Comparison of ENCODE assay signal across 1 cellular context in genomic region chr1:156922986-156923564, GRCh38.
TF ChIP-seq lines count a peak whose summit lies in the region.

No MANE protein-coding gene starts in this region.

TF ChIP-seq in WTC11, 78 proteins besides CTCF, POLR2A, EP300 and RAD21 (continued from another document):
- TF ChIP-seq USF1 (CRISPR knock-in tag; IDR thresholded peaks at IDR 0.05) = no peak
- TF ChIP-seq PREB (CRISPR knock-in tag; IDR thresholded peaks at IDR 0.05; ENCODE audit: borderline replicate concordance) = no peak
- TF ChIP-seq ATF6 (CRISPR knock-in tag; IDR thresholded peaks at IDR 0.05) = no peak
